ENCODE assay signal across 10 cellular contexts in the genomic region with DNA sequence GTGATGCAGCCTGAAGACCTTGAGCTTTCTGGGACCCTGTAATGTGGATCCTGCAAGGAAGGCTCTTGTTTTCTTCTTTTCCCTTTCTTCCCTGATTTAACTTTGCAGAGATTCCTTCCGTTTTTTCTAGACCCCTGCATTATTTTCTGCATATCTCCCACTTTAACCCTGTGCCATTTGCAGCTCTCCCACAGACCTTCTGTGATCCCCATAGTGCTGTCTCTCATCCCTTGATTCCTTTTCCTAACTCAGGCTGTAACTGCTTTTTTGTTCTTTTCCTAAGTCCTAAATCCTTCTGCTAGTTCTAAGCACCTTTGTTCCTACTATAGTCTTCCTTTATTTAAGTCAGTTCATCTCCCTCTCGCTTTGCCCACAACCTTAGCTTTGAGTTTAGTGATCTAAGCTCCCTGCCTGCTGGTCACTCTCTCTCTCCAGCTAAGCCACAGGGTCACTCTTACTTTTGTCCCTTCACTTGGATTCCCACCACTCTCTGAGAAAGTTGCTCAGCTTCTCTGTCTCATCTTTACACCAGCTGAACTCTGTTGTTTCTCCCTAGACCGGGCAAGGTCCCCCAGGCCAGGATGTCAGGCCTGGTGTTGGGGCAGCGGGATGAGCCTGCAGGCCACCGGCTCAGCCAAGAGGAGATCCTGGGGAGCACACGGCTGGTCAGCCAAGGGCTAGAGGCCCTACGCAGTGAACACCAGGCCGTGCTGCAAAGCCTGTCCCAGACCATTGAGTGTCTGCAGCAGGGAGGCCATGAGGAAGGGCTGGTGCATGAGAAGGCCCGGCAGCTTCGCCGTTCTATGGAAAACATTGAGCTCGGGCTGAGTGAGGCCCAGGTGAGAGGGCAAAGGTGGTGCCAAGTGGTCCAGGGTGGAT. TPM values are rescaled to one million over a fixed set of nuclear protein-coding genes. Genes with fewer than 3 reads are reported as not detected.
DNase-seq lines count a peak whose midpoint lies in the region; ATAC-seq and TF ChIP-seq lines count a peak whose summit lies in the region.
"Had no signal": no experiment of that assay in that cellular context is flagged by ENCODE, and none has a peak within 500 bp of the region (broad histone marks: within the 10 kb centered on the region; RNA-seq: fewer than 3 reads in every experiment).

No MANE protein-coding gene starts in this region.

- peaks cover 20% of the 10 kb centered on the region for H3K4me1 Mint-ChIP-seq in GM23338
- H3K4me1 Mint-ChIP-seq in T-cell, result peaks cover 40 to 48% (median 43%) of the 10 kb centered on the region in 3 donors
- peaks cover 9% of the 10 kb centered on the region for H3K4me1 Mint-ChIP-seq in glutamatergic neuron (ENCODE audit: low read depth, unreplicated experiment)

- peaks cover 9% of the 10 kb centered on the region for H3K4me1 ChIP-seq in GM23338 (ENCODE audit: insufficient read depth)
- peaks cover 21 to 29% of the 10 kb centered on the region in 2 donors for H3K4me1 ChIP-seq in gastrocnemius medialis

- H3K9me3 Mint-ChIP-seq in GM23338, result no peaks in the 10 kb centered on the region; the same call in 2 of the 3 replicates
- H3K9me3 Mint-ChIP-seq in T-cell, result no peaks in the 10 kb centered on the region
- H3K9me3 Mint-ChIP-seq in glutamatergic neuron (ENCODE audit: unreplicated experiment), result peaks cover 14% of the 10 kb centered on the region

- CTCF ChIA-PET in T-cell (lab: Charles Lee), result interaction anchor here (0.5 to 0.6 kb wide), 2 partner anchors 227 to 315 kb away, joined by 3 to 4 read pairs; a partner anchor contains a TSS

- TF ChIP-seq POLR2A in gastrocnemius medialis (IDR thresholded peaks at IDR 0.05), result no peak

- H3K9me3 ChIP-seq in gastrocnemius medialis, result no peaks in the 10 kb centered on the region

- H2AFZ ChIP-seq in GM23338, result no peak overlapping the region

- ATAC-seq in GM23338 (no peak), T-cell (replicated peaks in 1 of 4) (no peak), gastrocnemius medialis (no peak), GM21528 (IDR thresholded peaks at IDR 0.05; ENCODE audit: low FRiP score, unreplicated experiment) (no peak), sciatic nerve (no peak), HG03520 (IDR thresholded peaks at IDR 0.05; ENCODE audit: unreplicated experiment) (no peak)

- H3K27me3 Mint-ChIP-seq in GM23338 (ENCODE audit: insufficient read depth, low read depth, poor library complexity) (peaks cover 14% of the 10 kb centered on the region), T-cell (no peaks in the 10 kb centered on the region), glutamatergic neuron (ENCODE audit: unreplicated experiment) (no peaks in the 10 kb centered on the region)

- H3K4me2 ChIP-seq in GM23338, result peak overlapping the region; percentile 90

- POLR2A ChIA-PET in T-cell (lab: Charles Lee), result no interaction called here

- H3K4me3 Mint-ChIP-seq in GM23338 (peak overlapping the region; percentile 97), T-cell (peak overlapping the region; percentile 93 to 96 (median 94)), glutamatergic neuron (ENCODE audit: unreplicated experiment) (peak overlapping the region; percentile 94)

- TF ChIP-seq CTCF in GM23338 (conservative IDR thresholded peaks at IDR 0.05; ENCODE audit: low read depth in 2 of 2) (no peak), glutamatergic neuron (IDR thresholded peaks at IDR 0.05; ENCODE audit: partially characterized antibody, unreplicated experiment) (no peak), gastrocnemius medialis (IDR thresholded peaks at IDR 0.05 in 4 of 5, conservative IDR thresholded peaks at IDR 0.05 in 1 of 5) (no peak)

- H3K27ac Mint-ChIP-seq in GM23338 (peak overlapping the region; percentile 1; the same call in 1 of the 2 replicates), T-cell (peak overlapping the region; percentile 62 to 100), glutamatergic neuron (ENCODE audit: unreplicated experiment) (peak overlapping the region; percentile 21)

- H3K36me3 Mint-ChIP-seq in GM23338 (ENCODE audit: low read depth) (peaks cover 15% of the 10 kb centered on the region), T-cell (peaks cover 31% of the 10 kb centered on the region), glutamatergic neuron (ENCODE audit: unreplicated experiment) (no peaks in the 10 kb centered on the region)

- H3K79me2 ChIP-seq in GM23338 (replicated peaks; ENCODE audit: insufficient read depth), result peaks cover 28% of the 10 kb centered on the region

- no peaks in the 10 kb centered on the region for H4K20me1 ChIP-seq in GM23338 (replicated peaks; ENCODE audit: insufficient read depth)

- peaks cover 5% of the 10 kb centered on the region; the same call in 1 of the 2 replicates for H3K36me3 ChIP-seq in GM23338 (ENCODE audit: insufficient read depth)
- peaks cover 0 to 52% of the 10 kb centered on the region in 2 donors for H3K36me3 ChIP-seq in gastrocnemius medialis

- intact Hi-C loops in gastrocnemius medialis (cut with DNase I; ENCODE audit: low total_unique reads) (no loop called here), sciatic nerve (cut with DNase I) (no loop called here)

- H3K27me3 ChIP-seq in GM23338 (ENCODE audit: insufficient read depth), result no peaks in the 10 kb centered on the region
- no peaks in the 10 kb centered on the region for H3K27me3 ChIP-seq in gastrocnemius medialis

- peaks cover 8% of the 10 kb centered on the region for H3F3A ChIP-seq in GM23338 (replicated peaks; ENCODE audit: low read depth)

- H3K27ac ChIP-seq in GM23338 (ENCODE audit: low read depth) (no peak overlapping the region), gastrocnemius medialis (peak overlapping the region; percentile 90 to 99 (median 95))

- H3K4me3 ChIP-seq in GM23338 (peak overlapping the region; percentile 100; the same call in 1 of the 2 replicates), gastrocnemius medialis (peak overlapping the region in 3 of 4 donors; percentile 87 to 98 (median 87))

- H3K9me2 ChIP-seq in GM23338 (ENCODE audit: insufficient read depth), result no peaks in the 10 kb centered on the region

- in situ Hi-C loops in gastrocnemius medialis (cut with MboI; ENCODE audit: low sequenced_read_pairs in 4 of 4), result no loop called here

- DNase-seq in GM23338 (ENCODE audit: low spot score), result no peak
- no peak for DNase-seq in T-cell
- DNase-seq in glutamatergic neuron, result no peak
- no peak for DNase-seq in gastrocnemius medialis
- no peak for DNase-seq in sciatic nerve (ENCODE audit: low spot score)
- DNase-seq in D341Med (ENCODE audit: low spot score), result no peak
- DNase-seq: HCEC 1CT, RPMI8226 had no signal

TF ChIP-seq in GM23338, 12 proteins besides CTCF, POLR2A, EP300 and RAD21:
- no peak for TF ChIP-seq EZH2 (IDR thresholded peaks at IDR 0.05; ENCODE audit: low read depth, unreplicated experiment)
- TF ChIP-seq STAT1 (IDR thresholded peaks at IDR 0.05; ENCODE audit: unreplicated experiment), result no peak
- TF ChIP-seq POLR2AphosphoS5 (IDR thresholded peaks at IDR 0.05; ENCODE audit: low read depth), result no peak
- TF ChIP-seq ZNF114 (CRISPR knock-in tag; IDR thresholded peaks at IDR 0.05), result no peak
- TF ChIP-seq ZNF331 (CRISPR knock-in tag; IDR thresholded peaks at IDR 0.05; ENCODE audit: low read depth), result no peak
TF ChIP-seq in GM23338: peak in this region for 0.

RNA-seq across cellular contexts. Expression of a gene that starts 1.6 kb away (rescaled TPM):
- total RNA-seq in GM23338 (2014; rRNA removed; shearing (Covaris generic)), result 17.4 and 22.4 TPM in 2 replicates
- polyA plus RNA-seq in GM23338 (2016; fragmentation: Nextera tagmentation; extraction: Ambion mirVana), result 14.9 and 16.6 TPM in 2 replicates
- total RNA-seq in T-cell (10 to 100 TPM; 37.8 to 48.5 (median 45.5) TPM), glutamatergic neuron (ENCODE audit: unreplicated experiment) (62.3 TPM), gastrocnemius medialis (10 to 100 TPM; 12.2 to 19.3 (median 14.6) TPM), sciatic nerve (35.5 TPM)

RNA-seq across cellular contexts. Expression of a gene that starts 1.8 kb away (rescaled TPM):
- total RNA-seq in GM23338 (2014; rRNA removed; shearing (Covaris generic)), result 32.3 and 40.4 TPM in 2 replicates
- polyA plus RNA-seq in GM23338 (2016; fragmentation: Nextera tagmentation; extraction: Ambion mirVana), result 127 and 128 TPM in 2 replicates
- total RNA-seq in T-cell (10 to 100 TPM; 34.8 to 66.3 (median 52.0) TPM), glutamatergic neuron (ENCODE audit: unreplicated experiment) (50.5 TPM), gastrocnemius medialis (10 to 100 TPM; 34.1 to 64.9 (median 41.1) TPM), sciatic nerve (40.4 TPM)

RNA-seq across cellular contexts. Expression of a gene that starts 7.3 kb away (rescaled TPM):
- total RNA-seq in GM23338 (2014; rRNA removed; shearing (Covaris generic)), result 9.7 and 13.2 TPM in 2 replicates
- polyA plus RNA-seq in GM23338 (2016; fragmentation: Nextera tagmentation; extraction: Ambion mirVana), result 2.8 and 3.4 TPM in 2 replicates
- total RNA-seq in T-cell (10 to 100 TPM in 3 of 5 donors, 1 to 10 TPM in 2; 6.9 to 15.9 (median 11.6) TPM), glutamatergic neuron (ENCODE audit: unreplicated experiment) (43.3 TPM), gastrocnemius medialis (10 to 100 TPM; 11.9 to 21.3 (median 15.4) TPM), sciatic nerve (20.9 TPM)

RNA-seq across cellular contexts. Expression of a gene that starts 15.1 kb away (rescaled TPM):
- 121 and 147 TPM in 2 replicates for total RNA-seq in GM23338 (2014; rRNA removed; shearing (Covaris generic))
- 46.1 and 52.2 TPM in 2 replicates for polyA plus RNA-seq in GM23338 (2016; fragmentation: Nextera tagmentation; extraction: Ambion mirVana)
- total RNA-seq in T-cell (10 to 100 TPM in 2 of 5 donors, 1 to 10 TPM in 2, under 1 TPM in 1; 0.56 to 11.3 (median 1.6) TPM), glutamatergic neuron (ENCODE audit: unreplicated experiment) (166 TPM), gastrocnemius medialis (under 1 TPM; 0.15 to 0.64 (median 0.24) TPM), sciatic nerve (11.0 TPM)

RNA-seq across cellular contexts. Expression of a gene that starts 39.6 kb away (rescaled TPM):
- 98.6 and 106 TPM in 2 replicates for total RNA-seq in GM23338 (2014; rRNA removed; shearing (Covaris generic))
- 63.8 and 64.7 TPM in 2 replicates for polyA plus RNA-seq in GM23338 (2016; fragmentation: Nextera tagmentation; extraction: Ambion mirVana)
- total RNA-seq in T-cell (10 to 100 TPM; 27.3 to 51.2 (median 47.3) TPM), glutamatergic neuron (ENCODE audit: unreplicated experiment) (109 TPM), gastrocnemius medialis (10 to 100 TPM; 37.7 to 64.3 (median 51.0) TPM), sciatic nerve (34.6 TPM)

Comparison
In these comparisons a context has a peak if more than half of its experiments do, and no peak if none do; other contexts are left out.
1. H3K27ac Mint-ChIP-seq: peak in every context shown above with its lines; median percentile 81 in T-cell; 21 in glutamatergic neuron; 1 in GM23338.